ENCODE assay signal across 23 cellular contexts in the genomic region with DNA sequence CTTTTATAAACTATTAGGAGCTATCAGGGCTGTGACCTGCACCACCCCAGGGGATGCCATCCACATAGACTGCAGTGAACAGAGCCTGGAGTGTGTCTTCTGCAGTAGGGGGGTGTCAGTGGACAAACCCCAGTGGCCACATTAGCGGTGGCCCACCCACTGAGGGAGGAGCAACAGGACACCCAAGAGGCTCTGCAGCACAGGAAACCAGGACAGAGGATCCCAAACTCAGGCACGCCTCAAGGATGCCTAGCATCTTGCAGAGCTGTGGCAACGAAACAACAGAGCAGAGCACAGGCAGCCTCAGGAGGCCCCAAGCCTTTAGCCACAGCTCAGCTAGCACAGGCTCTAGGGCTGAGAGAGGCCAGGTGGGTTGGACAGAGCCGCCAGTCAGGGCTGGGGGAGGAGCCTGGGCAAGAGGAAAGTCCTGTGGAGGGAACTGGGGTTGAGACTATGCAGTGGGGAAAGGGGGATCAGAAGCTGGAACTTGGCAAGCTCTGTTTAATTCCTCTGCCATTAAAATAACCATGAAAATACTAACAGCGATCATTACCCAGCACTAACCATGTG. TPM values are rescaled to one million over a fixed set of nuclear protein-coding genes. Genes with fewer than 3 reads are reported as not detected.
DNase-seq lines count a peak whose midpoint lies in the region; ATAC-seq and TF ChIP-seq lines count a peak whose summit lies in the region.
"Had no signal": no experiment of that assay in that cellular context is flagged by ENCODE, and none has a peak within 500 bp of the region (broad histone marks: within the 10 kb centered on the region; RNA-seq: fewer than 3 reads in every experiment).

No MANE protein-coding gene starts in this region.

- no peak for TF ChIP-seq CTCF in upper lobe of right lung (IDR thresholded peaks at IDR 0.05)

- ATAC-seq in upper lobe of right lung (no peak), GM19397 (IDR thresholded peaks at IDR 0.05; ENCODE audit: unreplicated experiment) (no peak), GM18502 (IDR thresholded peaks at IDR 0.05; ENCODE audit: poor library complexity, unreplicated experiment) (no peak)
- ATAC-seq: activated T-cell treated with anti-CD3 and anti-CD28 coated beads, Interleukin-2, amount 50 U/mL, for 72 hours; foreskin keratinocyte; lower lobe of right lung had no signal

- peak overlapping the region; percentile 84 for H3K27ac ChIP-seq in caudate nucleus (ENCODE audit: low read depth, low read length)
- H3K27ac ChIP-seq in upper lobe of right lung, result no peak overlapping the region
- H3K27ac ChIP-seq: foreskin keratinocyte, lower lobe of right lung had no signal

- H3K4me3 ChIP-seq in upper lobe of right lung, result no peak overlapping the region
- H3K4me3 ChIP-seq: lower lobe of right lung, smooth muscle cell had no signal

- H3K9me3 ChIP-seq in upper lobe of right lung, result no peaks in the 10 kb centered on the region
- H3K9me3 ChIP-seq: lower lobe of right lung had no signal

- H3K27me3 ChIP-seq in upper lobe of right lung, result no peaks in the 10 kb centered on the region
- H3K27me3 ChIP-seq: foreskin keratinocyte had no signal

- H3K36me3 ChIP-seq in upper lobe of right lung, result no peaks in the 10 kb centered on the region
- H3K36me3 ChIP-seq: lower lobe of right lung had no signal

- intact Hi-C loops in upper lobe of right lung (cut with DNase I), result no loop called here

- DNase-seq in NCI-H82 (lab: John Stamatoyannopoulos, UW), result peak; percentile 6
- no peak for DNase-seq in NCI-H82 treated with DMSO at 0.1 percent for 48 hours (lab: John Stamatoyannopoulos, UW; ENCODE audit: unreplicated experiment)
- no peak for DNase-seq in caudate nucleus (lab: John Stamatoyannopoulos, UW)
- DNase-seq in medulla oblongata (ENCODE audit: extremely low spot score), result peak; percentile 59
- DNase-seq in upper lobe of right lung, result peak; percentile 40
- DNase-seq in NCI-H1048 (lab: John Stamatoyannopoulos, UW), result no peak
- DNase-seq: activated CD4-positive, alpha-beta T cell treated with anti-CD3 and anti-CD28 coated beads for 48 hours; activated T-cell treated with anti-CD3 and anti-CD28 coated beads, Interleukin-2, amount 50 U/mL, for 72 hours; effector CD8-positive, alpha-beta T cell; foreskin keratinocyte; KG1; lower lobe of right lung; NCI-H2171; NCI-H526 treated with DMSO at 0.1 percent for 48 hours; OCI-M1; SIG-M5; stimulated activated CD4-positive, alpha-beta T cell treated with anti-CD3 and anti-CD28 coated beads, Interleukin-2, amount 100 ng/mL, for 48 hours; stimulated activated naive CD4-positive, alpha-beta T cell had no signal

- no peaks in the 10 kb centered on the region for H3K4me1 ChIP-seq in upper lobe of right lung
- H3K4me1 ChIP-seq: foreskin keratinocyte, lower lobe of right lung had no signal

RNA-seq across cellular contexts. Expression of a gene that starts 53.8 kb away (rescaled TPM):
- 3.0 TPM for total RNA-seq in upper lobe of right lung
- total RNA-seq: activated T-cell treated with anti-CD3 and anti-CD28 coated beads, Interleukin-2, amount 50 U/mL, for 72 hours; Daoy; foreskin keratinocyte; HT-29 had no signal

Comparison
In these comparisons a context has a peak if more than half of its experiments do, and no peak if none do; other contexts are left out.
1. DNase-seq: peak in NCI-H82 (single experiment), medulla oblongata (single experiment) and upper lobe of right lung (single experiment); none in NCI-H82 treated with DMSO at 0.1 percent for 48 hours (single experiment), caudate nucleus (0 of 61) and NCI-H1048 (single experiment).